Comparison of ENCODE assay signal across 17 cellular contexts in the genomic region with DNA sequence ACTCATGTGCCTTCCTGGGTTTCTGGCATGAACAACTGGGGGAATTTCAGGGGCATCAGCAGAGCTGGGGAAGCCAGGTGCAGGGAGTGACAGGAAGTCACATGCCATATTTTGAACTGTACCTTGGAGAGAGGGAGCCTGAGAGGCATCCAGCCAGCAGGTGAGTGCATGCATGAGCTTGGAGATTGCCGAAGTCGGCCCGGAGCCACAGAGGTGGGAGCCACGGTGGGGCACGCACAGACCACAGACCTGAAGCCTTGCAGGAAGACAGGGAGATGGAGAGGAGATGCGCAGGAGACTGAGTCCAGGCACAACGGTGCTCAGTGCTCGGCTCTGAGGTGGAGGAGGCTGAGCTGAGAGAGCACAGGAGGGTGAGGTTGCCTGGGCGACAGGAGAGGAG. TPM values are rescaled to one million over a fixed set of nuclear protein-coding genes. Genes with fewer than 3 reads are reported as not detected.
DNase-seq lines count a peak whose midpoint lies in the region; ATAC-seq lines count a peak whose summit lies in the region.
"Had no signal": no experiment of that assay in that cellular context is flagged by ENCODE, and none has a peak within 500 bp of the region (broad histone marks: within the 10 kb centered on the region; RNA-seq: fewer than 3 reads in every experiment).

No MANE protein-coding gene starts in this region.

- peaks cover 8% of the 10 kb centered on the region for H3K4me1 ChIP-seq in CD4-positive, CD25-positive, alpha-beta regulatory T cell (ENCODE audit: control insufficient read depth, insufficient read depth, low read length, poor library complexity, severe bottlenecking)
- H3K4me1 ChIP-seq in neuronal stem cell (ENCODE audit: control insufficient read depth in 2 of 2, insufficient read depth in 1 of 2, low read depth in 1 of 2, low read length in 2 of 2): peaks cover 0 to 1% of the 10 kb centered on the region in 2 donors
- H3K4me1 ChIP-seq: parathyroid adenoma had no signal

- H3K23ac ChIP-seq in neuronal stem cell (ENCODE audit: low read depth, low read length, poor library complexity): peak overlapping the region; percentile 20

- no peak overlapping the region for H4K8ac ChIP-seq in neuronal stem cell (ENCODE audit: low read depth, low read length)

- no peaks in the 10 kb centered on the region for H3K36me3 Mint-ChIP-seq in CD4-positive, CD25-positive, alpha-beta regulatory T cell
- H3K36me3 Mint-ChIP-seq in activated T-helper 17 cell treated with anti-CD3 and anti-CD28 coated beads, Interleukin-2, amount 50 U/mL, for 72 hours (ENCODE audit: low read depth): no peaks in the 10 kb centered on the region

- no peak overlapping the region for H3K4me3 Mint-ChIP-seq in CD4-positive, CD25-positive, alpha-beta regulatory T cell
- no peak overlapping the region for H3K4me3 Mint-ChIP-seq in activated T-helper 17 cell treated with anti-CD3 and anti-CD28 coated beads, Interleukin-2, amount 50 U/mL, for 72 hours

- no peak overlapping the region for H3K14ac ChIP-seq in neuronal stem cell (ENCODE audit: low read length)

- H3K4ac ChIP-seq in neuronal stem cell (ENCODE audit: low read length): no peak overlapping the region

- DNase-seq in CD4-positive, CD25-positive, alpha-beta regulatory T cell: no peak
- DNase-seq in DMS79 treated with DMSO at 0.1 percent for 48 hours (lab: John Stamatoyannopoulos, UW): peak; percentile 73
- no peak for DNase-seq in neuronal stem cell (ENCODE audit: low spot score)
- DNase-seq in NCI-H82 (lab: John Stamatoyannopoulos, UW): no peak
- DNase-seq in hypothalamus (lab: John Stamatoyannopoulos, UW): no peak
- no peak for DNase-seq in cortex of kidney (lab: John Stamatoyannopoulos, UW)
- DNase-seq: DMS 273 treated with DMSO at 0.1 percent for 48 hours; effector CD4-positive, alpha-beta T cell; esophagus squamous epithelium; NCI-H1694; stimulated activated CD4-positive, alpha-beta T cell treated with anti-CD3 and anti-CD28 coated beads, Interleukin-4, amount 100 ng/mL, for 24 hours had no signal

- H2BK120ac ChIP-seq in neuronal stem cell (ENCODE audit: low read depth, low read length): no peak overlapping the region

- no peak overlapping the region for H3K27ac ChIP-seq in CD4-positive, CD25-positive, alpha-beta regulatory T cell (ENCODE audit: insufficient read depth, low read length, poor library complexity, severe bottlenecking)
- H3K27ac ChIP-seq in neuronal stem cell (replicated peaks; ENCODE audit: low read length): no peak overlapping the region
- H3K27ac ChIP-seq: cardiac muscle cell, parathyroid adenoma, SJSA1, thoracic aorta had no signal

- no peak overlapping the region for H2BK12ac ChIP-seq in neuronal stem cell (ENCODE audit: low read length)

- no CpG with 5 or more reads among the region's 9 CpGs for WGBS in neuronal stem cell (ENCODE audit: extremely low coverage in 2 of 2, insufficient read length in 2 of 2, insufficient replicate concordance in 1 of 2), 2 donors

- H3K4me3 ChIP-seq in CD4-positive, CD25-positive, alpha-beta regulatory T cell (ENCODE audit: low read depth, low read length): no peak overlapping the region
- no peak overlapping the region for H3K4me3 ChIP-seq in neuronal stem cell (ENCODE audit: low read length in 2 of 2)
- H3K4me3 ChIP-seq: cardiac muscle cell, esophagus squamous epithelium, SJSA1, thoracic aorta had no signal

- H2BK15ac ChIP-seq in neuronal stem cell (ENCODE audit: low read length): no peak overlapping the region

- H3K4me2 ChIP-seq in neuronal stem cell (ENCODE audit: insufficient read depth, low read length, poor library complexity, severe bottlenecking): no peak overlapping the region

- no peaks in the 10 kb centered on the region for H3K79me1 ChIP-seq in neuronal stem cell (ENCODE audit: low read depth, low read length)

- peak overlapping the region; percentile 32 for H2BK5ac ChIP-seq in neuronal stem cell (ENCODE audit: low read length)

- H3K27ac Mint-ChIP-seq in CD4-positive, CD25-positive, alpha-beta regulatory T cell: peak overlapping the region in 2 of 3 donors; percentile 12 to 48
- H3K27ac Mint-ChIP-seq in activated T-helper 17 cell treated with anti-CD3 and anti-CD28 coated beads, Interleukin-2, amount 50 U/mL, for 72 hours: peak overlapping the region; percentile 86

- no peaks in the 10 kb centered on the region for H3K9me3 Mint-ChIP-seq in CD4-positive, CD25-positive, alpha-beta regulatory T cell
- no peaks in the 10 kb centered on the region for H3K9me3 Mint-ChIP-seq in activated T-helper 17 cell treated with anti-CD3 and anti-CD28 coated beads, Interleukin-2, amount 50 U/mL, for 72 hours

- peak overlapping the region; percentile 93 for H2AK5ac ChIP-seq in neuronal stem cell (ENCODE audit: low read depth, low read length)

- no peaks in the 10 kb centered on the region for H3K27me3 ChIP-seq in CD4-positive, CD25-positive, alpha-beta regulatory T cell (ENCODE audit: control insufficient read depth, insufficient read depth, low read length)
- H3K27me3 ChIP-seq in neuronal stem cell (ENCODE audit: control insufficient read depth in 3 of 3, insufficient read depth in 3 of 3, low read depth in 1 of 3, low read length in 3 of 3): no peaks in the 10 kb centered on the region
- H3K27me3 ChIP-seq: cardiac muscle cell, esophagus squamous epithelium, SJSA1 had no signal

- ATAC-seq in CD4-positive, CD25-positive, alpha-beta regulatory T cell (ENCODE audit: low read depth in 2 of 2): no peak
- no peak for ATAC-seq in activated T-helper 17 cell treated with anti-CD3 and anti-CD28 coated beads, Interleukin-2, amount 50 U/mL, for 72 hours (replicated peaks)
- ATAC-seq in HG03175 (IDR thresholded peaks at IDR 0.05; ENCODE audit: unreplicated experiment): no peak

- H2AFZ ChIP-seq in neuronal stem cell (ENCODE audit: low read length): no peak overlapping the region
- H2AFZ ChIP-seq: parathyroid adenoma had no signal

- H3K9ac ChIP-seq in neuronal stem cell (ENCODE audit: low read depth, low read length, poor library complexity): no peak overlapping the region
- H3K9ac ChIP-seq: parathyroid adenoma had no signal

- no peak overlapping the region for H4K91ac ChIP-seq in neuronal stem cell (ENCODE audit: low read depth, low read length, poor library complexity)

- no peaks in the 10 kb centered on the region for H3K9me3 ChIP-seq in CD4-positive, CD25-positive, alpha-beta regulatory T cell (ENCODE audit: control insufficient read depth in 2 of 2, low read length in 2 of 2)
- no peaks in the 10 kb centered on the region for H3K9me3 ChIP-seq in neuronal stem cell (replicated peaks in 1 of 2; ENCODE audit: control insufficient read depth in 2 of 2, insufficient read depth in 1 of 2, low read depth in 1 of 2, low read length in 2 of 2)
- H3K9me3 ChIP-seq: esophagus squamous epithelium, SJSA1, thoracic aorta had no signal

- H3K27me3 Mint-ChIP-seq in CD4-positive, CD25-positive, alpha-beta regulatory T cell: no peaks in the 10 kb centered on the region
- no peaks in the 10 kb centered on the region for H3K27me3 Mint-ChIP-seq in activated T-helper 17 cell treated with anti-CD3 and anti-CD28 coated beads, Interleukin-2, amount 50 U/mL, for 72 hours

- no peaks in the 10 kb centered on the region for H3K36me3 ChIP-seq in CD4-positive, CD25-positive, alpha-beta regulatory T cell (ENCODE audit: control insufficient read depth, insufficient read depth, low read length)
- no peaks in the 10 kb centered on the region for H3K36me3 ChIP-seq in neuronal stem cell (replicated peaks in 1 of 2; ENCODE audit: control insufficient read depth in 2 of 2, insufficient read depth in 2 of 2, low read length in 2 of 2)
- H3K36me3 ChIP-seq: cardiac muscle cell, esophagus squamous epithelium, SJSA1, thoracic aorta had no signal

- peaks cover 0 to 8% (median 7%) of the 10 kb centered on the region in 4 donors for H3K4me1 Mint-ChIP-seq in CD4-positive, CD25-positive, alpha-beta regulatory T cell
- H3K4me1 Mint-ChIP-seq in activated T-helper 17 cell treated with anti-CD3 and anti-CD28 coated beads, Interleukin-2, amount 50 U/mL, for 72 hours: peaks cover 9% of the 10 kb centered on the region

- peak overlapping the region; percentile 65 for H3K18ac ChIP-seq in neuronal stem cell (ENCODE audit: low read length)

RNA-seq across cellular contexts. Expression of gene CDADC1, which starts 55.1 kb away (rescaled TPM):
- 16.7 TPM for total RNA-seq in CD4-positive, CD25-positive, alpha-beta regulatory T cell
- polyA plus RNA-seq in CD4-positive, CD25-positive, alpha-beta regulatory T cell: 10 to 100 TPM in 3 of 4 donors, 1 to 10 TPM in 1; 8.7 to 11.0 (median 10.5) TPM
- 10 to 100 TPM in 1 of 2 donors, 1 to 10 TPM in 1; 7.5 to 10.2 TPM for total RNA-seq in activated T-helper 17 cell treated with anti-CD3 and anti-CD28 coated beads, Interleukin-2, amount 50 U/mL, for 72 hours
- polyA plus RNA-seq in neuronal stem cell (2013, experiment 1 of 2): 8.6 TPM
- 8.6 TPM for polyA plus RNA-seq in neuronal stem cell (2013, experiment 2 of 2)
